In the genomic region with DNA sequence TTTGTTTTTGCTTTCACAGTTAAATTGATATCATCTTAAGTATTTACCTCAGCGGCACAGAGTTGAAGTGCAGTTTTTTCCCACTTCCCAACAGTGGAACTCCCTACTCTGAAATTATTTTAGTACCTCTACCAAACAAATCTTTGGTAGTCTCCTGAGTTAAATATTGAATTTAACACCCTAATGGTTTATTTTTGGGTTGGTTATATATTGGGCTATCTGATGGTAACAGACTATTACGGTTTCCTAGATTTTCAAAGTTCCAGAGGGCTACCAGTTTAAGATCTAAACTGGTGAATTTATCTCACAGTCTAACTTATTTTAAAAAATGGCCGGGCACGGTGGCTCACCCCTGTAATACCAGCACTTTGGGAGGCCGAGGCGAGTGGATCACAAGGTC, we compare ENCODE assay signal across 1 cellular context.
TF ChIP-seq lines count a peak whose summit lies in the region.

No MANE protein-coding gene starts in this region.

TF ChIP-seq in K562, 482 proteins besides CTCF, POLR2A, EP300 and RAD21 (continued from another document):
- TF ChIP-seq, protein P1, sequence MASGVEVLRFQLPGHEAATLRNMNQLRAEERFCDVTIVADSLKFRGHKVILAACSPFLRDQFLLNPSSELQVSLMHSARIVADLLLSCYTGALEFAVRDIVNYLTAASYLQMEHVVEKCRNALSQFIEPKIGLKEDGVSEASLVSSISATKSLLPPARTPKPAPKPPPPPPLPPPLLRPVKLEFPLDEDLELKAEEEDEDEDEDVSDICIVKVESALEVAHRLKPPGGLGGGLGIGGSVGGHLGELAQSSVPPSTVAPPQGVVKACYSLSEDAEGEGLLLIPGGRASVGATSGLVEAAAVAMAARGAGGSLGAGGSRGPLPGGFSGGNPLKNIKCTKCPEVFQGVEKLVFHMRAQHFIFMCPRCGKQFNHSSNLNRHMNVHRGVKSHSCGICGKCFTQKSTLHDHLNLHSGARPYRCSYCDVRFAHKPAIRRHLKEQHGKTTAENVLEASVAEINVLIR (CRISPR knock-in tag; IDR thresholded peaks at IDR 0.05) = no peak
- no peak for TF ChIP-seq CSDE1 (IDR thresholded peaks at IDR 0.05)
- TF ChIP-seq, protein P2, sequence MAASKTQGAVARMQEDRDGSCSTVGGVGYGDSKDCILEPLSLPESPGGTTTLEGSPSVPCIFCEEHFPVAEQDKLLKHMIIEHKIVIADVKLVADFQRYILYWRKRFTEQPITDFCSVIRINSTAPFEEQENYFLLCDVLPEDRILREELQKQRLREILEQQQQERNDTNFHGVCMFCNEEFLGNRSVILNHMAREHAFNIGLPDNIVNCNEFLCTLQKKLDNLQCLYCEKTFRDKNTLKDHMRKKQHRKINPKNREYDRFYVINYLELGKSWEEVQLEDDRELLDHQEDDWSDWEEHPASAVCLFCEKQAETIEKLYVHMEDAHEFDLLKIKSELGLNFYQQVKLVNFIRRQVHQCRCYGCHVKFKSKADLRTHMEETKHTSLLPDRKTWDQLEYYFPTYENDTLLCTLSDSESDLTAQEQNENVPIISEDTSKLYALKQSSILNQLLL (CRISPR knock-in tag; IDR thresholded peaks at IDR 0.05; ENCODE audit: borderline replicate concordance) = peak; percentile 90
